In genomic region chr3:20075197-20075596, GRCh38 we compare ENCODE assay signal across 15 cellular contexts. TPM values are rescaled to one million over a fixed set of nuclear protein-coding genes. Genes with fewer than 3 reads are reported as not detected.
DNase-seq lines count a peak whose midpoint lies in the region; ATAC-seq, FAIRE-seq and TF ChIP-seq lines count a peak whose summit lies in the region.
"Had no signal": no experiment of that assay in that cellular context is flagged by ENCODE, and none has a peak within 500 bp of the region (broad histone marks: within the 10 kb centered on the region; RNA-seq: fewer than 3 reads in every experiment).

No MANE protein-coding gene starts in this region.

- no peaks in the 10 kb centered on the region for H4K20me1 ChIP-seq in Karpas-422 (ENCODE audit: insufficient read depth, low read depth, low read length)

- no peaks in the 10 kb centered on the region for H3K9me3 Mint-ChIP-seq in CD4-positive, alpha-beta memory T cell
- H3K9me3 Mint-ChIP-seq in effector memory CD8-positive, alpha-beta T cell: no peaks in the 10 kb centered on the region
- H3K9me3 Mint-ChIP-seq: CD14-positive monocyte, GM23338, H9 had no signal

- peak overlapping the region in 6 of 7 donors; percentile 23 to 83 (median 50) for H3K27ac Mint-ChIP-seq in CD4-positive, alpha-beta memory T cell
- peak overlapping the region; percentile 78 for H3K27ac Mint-ChIP-seq in T-helper 17 cell
- peak overlapping the region in 1 of 2 donors; percentile 53 for H3K27ac Mint-ChIP-seq in effector memory CD8-positive, alpha-beta T cell
- H3K27ac Mint-ChIP-seq: CD14-positive monocyte, GM23338, H9 had no signal

- H3K23ac ChIP-seq in neuronal stem cell (ENCODE audit: low read depth, low read length, poor library complexity): no peak overlapping the region

- intact Hi-C loops in CD4-positive, alpha-beta memory T cell (cut with micrococcal nuclease): no loop called here

- H4K91ac ChIP-seq in neuronal stem cell (ENCODE audit: low read depth, low read length, poor library complexity): no peak overlapping the region

- H3K36me3 Mint-ChIP-seq in CD4-positive, alpha-beta memory T cell: peaks cover 47 to 65% of the 10 kb centered on the region in 2 donors
- H3K36me3 Mint-ChIP-seq in T-helper 17 cell (ENCODE audit: low read depth): peaks cover 6% of the 10 kb centered on the region
- H3K36me3 Mint-ChIP-seq in effector memory CD8-positive, alpha-beta T cell (ENCODE audit: insufficient read depth): peaks cover 41% of the 10 kb centered on the region

- FAIRE-seq in GM12892 (lab: Jason Lieb, UNC): no peak
- FAIRE-seq: GM12878 had no signal

- no peak overlapping the region for H2BK120ac ChIP-seq in neuronal stem cell (ENCODE audit: low read depth, low read length)

- no peak overlapping the region for H3K14ac ChIP-seq in neuronal stem cell (ENCODE audit: low read length)

- no peak overlapping the region for H2BK5ac ChIP-seq in neuronal stem cell (ENCODE audit: low read length)

- H3K27me3 Mint-ChIP-seq in CD4-positive, alpha-beta memory T cell: no peaks in the 10 kb centered on the region
- no peaks in the 10 kb centered on the region for H3K27me3 Mint-ChIP-seq in T-helper 17 cell
- H3K27me3 Mint-ChIP-seq in effector memory CD8-positive, alpha-beta T cell: no peaks in the 10 kb centered on the region

- peaks cover 12% of the 10 kb centered on the region for H3K36me3 ChIP-seq in CD4-positive, alpha-beta memory T cell (ENCODE audit: insufficient read depth, low read length)
- H3K36me3 ChIP-seq in neuronal stem cell (replicated peaks in 1 of 2; ENCODE audit: control insufficient read depth in 2 of 2, insufficient read depth in 2 of 2, low read length in 2 of 2) (no peaks in the 10 kb centered on the region), Karpas-422 (ENCODE audit: insufficient read depth, low read length) (peaks cover 3% of the 10 kb centered on the region; the same call in 1 of the 2 replicates)

- POLR2A ChIA-PET in CD4-positive, alpha-beta memory T cell (lab: Charles Lee; ENCODE audit: partially characterized antibody): no interaction called here

- peaks cover 46% of the 10 kb centered on the region for H3K79me2 ChIP-seq in Karpas-422 (ENCODE audit: low read length)

- H3K4me1 ChIP-seq in CD4-positive, alpha-beta memory T cell (ENCODE audit: insufficient read depth, low read length): peaks cover 6% of the 10 kb centered on the region
- H3K4me1 ChIP-seq in neuronal stem cell (ENCODE audit: control insufficient read depth in 2 of 2, insufficient read depth in 1 of 2, low read depth in 1 of 2, low read length in 2 of 2): peaks cover 4 to 15% of the 10 kb centered on the region in 2 donors
- peaks cover 9% of the 10 kb centered on the region for H3K4me1 ChIP-seq in Karpas-422 (ENCODE audit: low read length)

- no peaks in the 10 kb centered on the region for H3K9me3 ChIP-seq in CD4-positive, alpha-beta memory T cell (ENCODE audit: control insufficient read depth in 1 of 2, low read length in 2 of 2)
- H3K9me3 ChIP-seq in T-helper 17 cell (ENCODE audit: control insufficient read depth, low read length, poor library complexity, severe bottlenecking): no peaks in the 10 kb centered on the region
- no peaks in the 10 kb centered on the region for H3K9me3 ChIP-seq in neuronal stem cell (replicated peaks in 1 of 2; ENCODE audit: control insufficient read depth in 2 of 2, insufficient read depth in 1 of 2, low read depth in 1 of 2, low read length in 2 of 2)
- H3K9me3 ChIP-seq in Karpas-422 (ENCODE audit: low read length): no peaks in the 10 kb centered on the region

- no peaks in the 10 kb centered on the region for H3K79me1 ChIP-seq in neuronal stem cell (ENCODE audit: low read depth, low read length)

- no peak overlapping the region for H3K27ac ChIP-seq in CD4-positive, alpha-beta memory T cell (ENCODE audit: low read depth, low read length)
- H3K27ac ChIP-seq in neuronal stem cell (replicated peaks; ENCODE audit: low read length) (no peak overlapping the region), Karpas-422 (ENCODE audit: low read length) (no peak overlapping the region)
- H3K27ac ChIP-seq: 22Rv1 had no signal

- no peak overlapping the region for H3K4me3 Mint-ChIP-seq in CD4-positive, alpha-beta memory T cell
- no peak overlapping the region for H3K4me3 Mint-ChIP-seq in T-helper 17 cell
- H3K4me3 Mint-ChIP-seq in effector memory CD8-positive, alpha-beta T cell: no peak overlapping the region
- H3K4me3 Mint-ChIP-seq: CD14-positive monocyte, GM23338, H9 had no signal

- H3K4me2 ChIP-seq in neuronal stem cell (ENCODE audit: insufficient read depth, low read length, poor library complexity, severe bottlenecking) (no peak overlapping the region), Karpas-422 (ENCODE audit: low read depth, low read length, poor library complexity, severe bottlenecking) (no peak overlapping the region)
- H3K4me2 ChIP-seq: GM23338 had no signal

- no peak overlapping the region for H4K8ac ChIP-seq in neuronal stem cell (ENCODE audit: low read depth, low read length)

- no peak overlapping the region for H2BK15ac ChIP-seq in neuronal stem cell (ENCODE audit: low read length)

- no peak for DNase-seq in CD4-positive, alpha-beta memory T cell
- DNase-seq in T-helper 17 cell (no peak), neuronal stem cell (ENCODE audit: low spot score) (no peak), GM12892 (ENCODE audit: insufficient read length) (no peak), ecto neural progenitor cell (ENCODE audit: low spot score) (no peak), Karpas-422 (no peak)
- DNase-seq in effector memory CD8-positive, alpha-beta T cell: no peak
- DNase-seq: Calu3, DMS 273 treated with DMSO at 0.1 percent for 48 hours, H9 had no signal

- no peak overlapping the region for H3K9ac ChIP-seq in neuronal stem cell (ENCODE audit: low read depth, low read length, poor library complexity)
- no peak overlapping the region for H3K9ac ChIP-seq in Karpas-422 (ENCODE audit: low read length)

- H3K18ac ChIP-seq in neuronal stem cell (ENCODE audit: low read length): no peak overlapping the region

- no peaks in the 10 kb centered on the region for H3K27me3 ChIP-seq in CD4-positive, alpha-beta memory T cell (ENCODE audit: insufficient read depth, low read length)
- H3K27me3 ChIP-seq in neuronal stem cell (ENCODE audit: control insufficient read depth in 3 of 3, insufficient read depth in 3 of 3, low read depth in 1 of 3, low read length in 3 of 3): no peaks in the 10 kb centered on the region
- H3K27me3 ChIP-seq in Karpas-422 (ENCODE audit: low read length): no peaks in the 10 kb centered on the region

- H3K4me1 Mint-ChIP-seq in CD4-positive, alpha-beta memory T cell: peaks cover 17 to 48% (median 36%) of the 10 kb centered on the region in 4 donors
- peaks cover 26% of the 10 kb centered on the region for H3K4me1 Mint-ChIP-seq in T-helper 17 cell
- H3K4me1 Mint-ChIP-seq in effector memory CD8-positive, alpha-beta T cell (ENCODE audit: low read depth in 2 of 2): peaks cover 15 to 28% of the 10 kb centered on the region in 2 donors
- H3K4me1 Mint-ChIP-seq: CD14-positive monocyte had no signal

- no peaks in the 10 kb centered on the region for H3K9me2 ChIP-seq in Karpas-422 (replicated peaks; ENCODE audit: insufficient read depth, low read length)

- H2AFZ ChIP-seq in neuronal stem cell (ENCODE audit: low read length) (no peak overlapping the region), Karpas-422 (ENCODE audit: low read length) (no peak overlapping the region)
- H2AFZ ChIP-seq: GM23338 had no signal

- H3K4ac ChIP-seq in neuronal stem cell (ENCODE audit: low read length): no peak overlapping the region

- TF ChIP-seq POLR2A in GM12892 (IDR thresholded peaks at IDR 0.05; ENCODE audit: low read depth, low read length): no peak

- H2BK12ac ChIP-seq in neuronal stem cell (ENCODE audit: low read length): no peak overlapping the region

- no CpG with 5 or more reads among the region's 5 CpGs for WGBS in neuronal stem cell (ENCODE audit: extremely low coverage in 2 of 2, insufficient read length in 2 of 2, insufficient replicate concordance in 1 of 2), 2 donors

- CTCF ChIA-PET in CD4-positive, alpha-beta memory T cell (lab: Charles Lee; ENCODE audit: partially characterized antibody): interaction anchor here (0.8 to 1.6 kb wide), 2 partner anchors 9 to 15 kb away, joined by 3 to 4 read pairs; no protein-coding TSS in a partner anchor

- peak overlapping the region; percentile 17 for H2AK5ac ChIP-seq in neuronal stem cell (ENCODE audit: low read depth, low read length)

- ATAC-seq in T-helper 17 cell (peak; percentile 42), HG02678 (IDR thresholded peaks at IDR 0.05; ENCODE audit: unreplicated experiment) (no peak)
- peak; percentile 70 for ATAC-seq in effector memory CD8-positive, alpha-beta T cell (replicated peaks)
- ATAC-seq: GM12878, GM23338 had no signal

- no peak overlapping the region for H3K4me3 ChIP-seq in CD4-positive, alpha-beta memory T cell (ENCODE audit: low read length in 2 of 2)
- H3K4me3 ChIP-seq in neuronal stem cell (ENCODE audit: low read length in 2 of 2) (no peak overlapping the region), Karpas-422 (ENCODE audit: low read length) (no peak overlapping the region)
- H3K4me3 ChIP-seq: GM12878, GM23338 had no signal

RNA-seq across cellular contexts. Expression of gene KAT2B, which starts 35.0 kb away (rescaled TPM):
- 10 to 100 TPM; 81.3 to 85.9 TPM for total RNA-seq in CD4-positive, alpha-beta memory T cell
- 10 to 100 TPM in 1 of 2 donors, 1 to 10 TPM in 1; 4.3 to 11.5 TPM for polyA plus RNA-seq in CD4-positive, alpha-beta memory T cell
- total RNA-seq in T-helper 17 cell: 100 to 1,000 TPM; 157 to 161 TPM
- 7.6 TPM for polyA plus RNA-seq in neuronal stem cell (2013, experiment 1 of 2)
- 7.5 TPM for polyA plus RNA-seq in neuronal stem cell (2013, experiment 2 of 2)
- polyA plus RNA-seq in GM12892 (2012; ENCODE audit: missing spikeins): 9.2 TPM
- 37.7 and 45.8 TPM in 2 replicates for total RNA-seq in Karpas-422 (2014; rRNA removed; shearing (Covaris generic); ENCODE audit: low replicate concordance)
